Comparison of ENCODE assay signal across 8 cellular contexts in genomic region chr6:157045831-157046454, GRCh38.
DNase-seq lines count a peak whose midpoint lies in the region; ATAC-seq and TF ChIP-seq lines count a peak whose summit lies in the region.

No MANE protein-coding gene starts in this region.

- H3K4me3 ChIP-seq in PC-3 (ENCODE audit: low read length) (no peak overlapping the region), suprapubic skin (no peak overlapping the region)

- peaks cover 10% of the 10 kb centered on the region; the same call in 1 of the 2 replicates for H3K4me1 ChIP-seq in PC-3 (ENCODE audit: insufficient read depth, low read length)
- peaks cover 8% of the 10 kb centered on the region for H3K4me1 ChIP-seq in suprapubic skin

- H3K9me3 ChIP-seq in PC-3 (ENCODE audit: low read length): no peaks in the 10 kb centered on the region
- H3K9me3 ChIP-seq in suprapubic skin: no peaks in the 10 kb centered on the region

- H3F3A ChIP-seq in PC-3 (ENCODE audit: low read length, unreplicated experiment): no peaks in the 10 kb centered on the region

- POLR2A ChIA-PET in PC-3 (lab: Charles Lee; ENCODE audit: unreplicated experiment): interaction anchor here (0.5 kb wide), 1 partner anchor 510 kb away, joined by 3 read pairs; no protein-coding TSS in a partner anchor

- BruUV-seq in PC-3 (replicated peaks; lab: Mats Ljungman, UMichigan): no TSS peak

- ATAC-seq in PC-3 (peak; percentile 38; the same call in 1 of the 2 replicates), GM21515 (IDR thresholded peaks at IDR 0.05; ENCODE audit: unreplicated experiment) (no peak), HG02759 (IDR thresholded peaks at IDR 0.05; ENCODE audit: unreplicated experiment) (no peak)

- CTCF ChIA-PET in PC-3 (lab: Charles Lee): interaction anchor here (0.5 to 0.6 kb wide), 2 partner anchors 135 to 533 kb away, joined by 3 read pairs; no protein-coding TSS in a partner anchor

- intact Hi-C loops in PC-3 (cut with micrococcal nuclease): no loop called here

- WGBS in suprapubic skin: 7% methylated on average over 2 of the region's 2 CpGs

- no peak for TF ChIP-seq POLR2A in suprapubic skin (IDR thresholded peaks at IDR 0.05)

- H2AFZ ChIP-seq in PC-3 (ENCODE audit: low read length): no peak overlapping the region

- no peaks in the 10 kb centered on the region for H4K20me1 ChIP-seq in PC-3 (ENCODE audit: low read length)

- H3K79me2 ChIP-seq in PC-3 (ENCODE audit: low read length): 0 out of 2 replicates have a peak, but pooled peaks cover 5% of the 10 kb centered on the region

- H3K27me3 ChIP-seq in PC-3 (ENCODE audit: low read length) (no peaks in the 10 kb centered on the region), suprapubic skin (no peaks in the 10 kb centered on the region)

- H3K9ac ChIP-seq in PC-3 (ENCODE audit: low read length): no peak overlapping the region

- DNase-seq in PC-3 (peak; percentile 60), fibroblast of the conjunctiva (ENCODE audit: low read depth) (peak; percentile 26), suprapubic skin (ENCODE audit: low spot score in 2 of 2) (no peak)
- DNase-seq in activated CD4-positive, alpha-beta T cell treated with anti-CD3 and anti-CD28 coated beads, Interleukin-2, amount 50 U/mL, for 1 hour: no peak

- no peaks in the 10 kb centered on the region for H3K9me2 ChIP-seq in PC-3 (replicated peaks; ENCODE audit: low read length)

- H3K4me2 ChIP-seq in PC-3 (ENCODE audit: low read length): no peak overlapping the region

- H3K27ac ChIP-seq in 22Rv1 (no peak overlapping the region), PC-3 (ENCODE audit: low read length) (no peak overlapping the region), suprapubic skin (no peak overlapping the region)

- TF ChIP-seq CTCF in 22Rv1 (IDR thresholded peaks at IDR 0.05) (peak; percentile 74), GM12874 (IDR thresholded peaks at IDR 0.05; ENCODE audit: insufficient read depth, low read depth, low read length) (peak; percentile 31; the same call in 1 of the 2 replicates), PC-3 (conservative IDR thresholded peaks at IDR 0.05; ENCODE audit: low read depth, low read length) (peak; percentile 64), suprapubic skin (IDR thresholded peaks at IDR 0.05) (peak; percentile 39 to 52)

- H3K36me3 ChIP-seq in PC-3 (ENCODE audit: low read depth, low read length) (no peaks in the 10 kb centered on the region), suprapubic skin (no peaks in the 10 kb centered on the region)

- no peak for TF ChIP-seq EP300 in suprapubic skin (IDR thresholded peaks at IDR 0.05)

Comparison
In these comparisons a context has a peak if more than half of its experiments do, and no peak if none do; other contexts are left out.
1. DNase-seq: peak in PC-3 (single experiment) and fibroblast of the conjunctiva (single experiment); none in suprapubic skin (0 of 2) and activated CD4-positive, alpha-beta T cell treated with anti-CD3 and anti-CD28 coated beads, Interleukin-2, amount 50 U/mL, for 1 hour (single experiment).
2. Peak in every context shown above with its lines, with median percentiles within 50 percentile points of each other: CTCF ChIP-seq.